ENCODE assay signal across 1 cellular context in genomic region chr6:46491789-46492547, GRCh38.
TF ChIP-seq lines count a peak whose summit lies in the region.

No MANE protein-coding gene starts in this region.

TF ChIP-seq in H1, 55 proteins besides CTCF, POLR2A, EP300 and RAD21 (continued from another document):
- TF ChIP-seq NANOG (IDR thresholded peaks at IDR 0.05; ENCODE audit: insufficient read depth, low read depth, low read length, poor library complexity, severe bottlenecking) (no peak), NRF1 (IDR thresholded peaks at IDR 0.05; ENCODE audit: low read depth, low read length) (no peak)
